Comparison of ENCODE assay signal across 14 cellular contexts in genomic region chr5:139445325-139446170, GRCh38. TPM values are rescaled to one million over a fixed set of nuclear protein-coding genes. Genes with fewer than 3 reads are reported as not detected.
A peak's percentile ranks its signal among the peaks of the same experiment; 100 is the strongest.
DNase-seq lines count a peak whose midpoint lies in the region; ATAC-seq, FAIRE-seq and TF ChIP-seq lines count a peak whose summit lies in the region.
"Had no signal": no experiment of that assay in that cellular context is flagged by ENCODE, and none has a peak within 500 bp of the region (broad histone marks: within the 10 kb centered on the region; RNA-seq: fewer than 3 reads in every experiment).

No MANE protein-coding gene starts in this region.

- H3K79me2 ChIP-seq in hepatocyte: no peaks in the 10 kb centered on the region

- no peaks in the 10 kb centered on the region for H4K20me1 ChIP-seq in hepatocyte (ENCODE audit: insufficient read depth, poor library complexity, severe bottlenecking)

- no peaks in the 10 kb centered on the region for H3K27me3 ChIP-seq in bronchial epithelial cell (ENCODE audit: control insufficient read depth, insufficient read depth, low read length)
- H3K27me3 ChIP-seq in hepatocyte: no peaks in the 10 kb centered on the region

- ATAC-seq in GM18861 (IDR thresholded peaks at IDR 0.05; ENCODE audit: unreplicated experiment): no peak

- peak overlapping the region; percentile 63 for H3K4me3 Mint-ChIP-seq in HFFc6
- H3K4me3 Mint-ChIP-seq: CD8-positive, alpha-beta memory T cell had no signal

- peaks cover 3% of the 10 kb centered on the region; the same call in 1 of the 2 replicates for H3K27me3 Mint-ChIP-seq in HFFc6 (ENCODE audit: insufficient read depth)

- no peak for FAIRE-seq in bronchial epithelial cell (lab: Jason Lieb, UNC)
- FAIRE-seq: urothelium cell line had no signal

- peak overlapping the region; percentile 3 for H3K27ac ChIP-seq in hepatocyte

- POLR2A ChIA-PET in AG04449 (lab: Yijun Ruan, JAX): interaction anchor here (0.6 to 1.5 kb wide), 4 partner anchors 10 to 760 kb away, joined by 3 to 4 read pairs (median 3); no protein-coding TSS in a partner anchor

- no peak overlapping the region for H2AFZ ChIP-seq in hepatocyte

- in situ Hi-C loops in GM13976 (cut with MboI; ENCODE audit: low sequenced_read_pairs, unreplicated experiment): no loop called here

- H3K9me2 ChIP-seq in hepatocyte (replicated peaks; ENCODE audit: insufficient read depth): no peaks in the 10 kb centered on the region

- H3K36me3 ChIP-seq in bronchial epithelial cell (ENCODE audit: control insufficient read depth, insufficient read depth, low read length) (no peaks in the 10 kb centered on the region), hepatocyte (replicated peaks; ENCODE audit: insufficient read depth, low read depth) (no peaks in the 10 kb centered on the region)

- peaks cover 5% of the 10 kb centered on the region for H3K4me1 ChIP-seq in hepatocyte (ENCODE audit: insufficient read depth)

- CTCF ChIA-PET in AG04449 (lab: Yijun Ruan, JAX): interaction anchor here (0.9 to 2.9 kb wide), 8 partner anchors 9 to 71 kb away, joined by 3 to 12 read pairs (median 7); no protein-coding TSS in a partner anchor

- H3K27ac Mint-ChIP-seq in HFFc6: peak overlapping the region; percentile 83

- peaks cover 60% of the 10 kb centered on the region for H3K4me1 Mint-ChIP-seq in HFFc6 (ENCODE audit: low read depth)

- DNase-seq in AG04449 (ENCODE audit: low read depth, low spot score) (peak; percentile 79), HFFc6 (peak; percentile 78), bronchial epithelial cell (ENCODE audit: low read depth) (peak; percentile 97), hepatocyte (ENCODE audit: low spot score) (peak; percentile 45), GM13976 (ENCODE audit: low spot score) (no peak), NCI-H2171 treated with DMSO at 0.1 percent for 48 hours (lab: John Stamatoyannopoulos, UW) (no peak)
- DNase-seq in activated effector memory CD4-positive, alpha-beta T cell treated with Interleukin-2 at 50 U/mL for 16 hours: no peak
- DNase-seq: CD8-positive, alpha-beta memory T cell; NCI-H1436; NCI-H748 treated with DMSO at 0.1 percent for 48 hours had no signal

- H3K4me3 ChIP-seq in AG04449 (ENCODE audit: low read depth, low read length) (no peak overlapping the region), bronchial epithelial cell (ENCODE audit: low read depth, low read length) (no peak overlapping the region), hepatocyte (no peak overlapping the region)

- H3K36me3 Mint-ChIP-seq in HFFc6 (ENCODE audit: low read depth): no peaks in the 10 kb centered on the region
- H3K36me3 Mint-ChIP-seq: brain; CD8-positive, alpha-beta memory T cell had no signal

- 59% methylated on average over 7 of the region's 7 CpGs for WGBS in hepatocyte (ENCODE audit: low lambda C conversion rate, missing lambda C conversion rate)

- H3K9me3 Mint-ChIP-seq in HFFc6: no peaks in the 10 kb centered on the region
- H3K9me3 Mint-ChIP-seq: brain; CD8-positive, alpha-beta memory T cell had no signal

- no peaks in the 10 kb centered on the region for H3K9me3 ChIP-seq in hepatocyte (ENCODE audit: low read depth)

- TF ChIP-seq CTCF in AG04449 (IDR thresholded peaks at IDR 0.05; ENCODE audit: insufficient read depth, low read length, missing control alignments) (no peak), HFFc6 (IDR thresholded peaks at IDR 0.05) (no peak), bronchial epithelial cell (IDR thresholded peaks at IDR 0.05; ENCODE audit: insufficient read depth, low read length, severe bottlenecking) (no peak), hepatocyte (IDR thresholded peaks at IDR 0.05; ENCODE audit: poor library complexity) (no peak), GM13976 (IDR thresholded peaks at IDR 0.05; ENCODE audit: borderline replicate concordance, control extremely low read depth, extremely low read depth, insufficient read depth, missing control alignments) (no peak)

- no peak overlapping the region for H3K4me2 ChIP-seq in hepatocyte

RNA-seq across cellular contexts. Expression of gene DNAJC18, which starts 6.2 kb away (rescaled TPM):
- total RNA-seq in HFFc6 (2021; fragmentation: NEBNext Ultra II Directional; extraction: Animal tissue kit (Norgen Biotek cat#: 25700)): 10 to 100 TPM; 14.3 to 19.9 (median 18.2) TPM
- total RNA-seq in bronchial epithelial cell (1.2 and 1.6 TPM in 2 replicates), hepatocyte (10.6 and 11.5 TPM in 2 replicates)
- 13.6 and 14.4 TPM in 2 replicates for polyA plus RNA-seq in hepatocyte

RNA-seq across cellular contexts. Expression of gene ECSCR, which starts 17.0 kb away (rescaled TPM):
- total RNA-seq in HFFc6 (2021; fragmentation: NEBNext Ultra II Directional; extraction: Animal tissue kit (Norgen Biotek cat#: 25700)): under 1 TPM; 0.28 to 0.91 (median 0.83) TPM
- total RNA-seq in bronchial epithelial cell (not detected in 2 replicates), hepatocyte (0.27 and 2.2 TPM in 2 replicates)
- polyA plus RNA-seq in hepatocyte: 0.42 and 1.3 TPM in 2 replicates
- polyA plus RNA-seq: CD8-positive, alpha-beta memory T cell had no signal

RNA-seq across cellular contexts. Expression of gene SMIM33, which starts 25.3 kb away (rescaled TPM):
- total RNA-seq in HFFc6 (2021; fragmentation: NEBNext Ultra II Directional; extraction: Animal tissue kit (Norgen Biotek cat#: 25700)): not detected
- not detected in 2 replicates for total RNA-seq in bronchial epithelial cell
- total RNA-seq in hepatocyte: not detected in 2 replicates
- polyA plus RNA-seq in hepatocyte: not detected in 2 replicates
- total RNA-seq: glomerular endothelial cell had no signal

RNA-seq across cellular contexts. Expression of gene STING1, which starts 37.0 kb away (rescaled TPM):
- total RNA-seq in HFFc6 (2021; fragmentation: NEBNext Ultra II Directional; extraction: Animal tissue kit (Norgen Biotek cat#: 25700)): 10 to 100 TPM; 68.8 to 99.6 (median 87.9) TPM
- total RNA-seq in bronchial epithelial cell (2.8 and 2.9 TPM in 2 replicates), hepatocyte (7.7 and 12.6 TPM in 2 replicates)
- 17.0 and 23.9 TPM in 2 replicates for polyA plus RNA-seq in hepatocyte

RNA-seq across cellular contexts. Expression of gene SPATA24, which starts 41.7 kb away (rescaled TPM):
- 1 to 10 TPM; 4.0 to 6.9 (median 5.2) TPM for total RNA-seq in HFFc6 (2021; fragmentation: NEBNext Ultra II Directional; extraction: Animal tissue kit (Norgen Biotek cat#: 25700))
- total RNA-seq in bronchial epithelial cell (6.1 and 7.3 TPM in 2 replicates), hepatocyte (2.6 and 6.3 TPM in 2 replicates)
- polyA plus RNA-seq in hepatocyte: 5.5 and 9.8 TPM in 2 replicates

Comparison
In these comparisons a context has a peak if more than half of its experiments do, and no peak if none do; other contexts are left out.
1. DNase-seq: peak in AG04449 (single experiment), HFFc6 (single experiment), bronchial epithelial cell (single experiment) and hepatocyte (single experiment); none in activated effector memory CD4-positive, alpha-beta T cell treated with Interleukin-2 at 50 U/mL for 16 hours (single experiment), GM13976 (single experiment) and NCI-H2171 treated with DMSO at 0.1 percent for 48 hours (single experiment).